Comparison of ENCODE assay signal across 1 cellular context in the genomic region with DNA sequence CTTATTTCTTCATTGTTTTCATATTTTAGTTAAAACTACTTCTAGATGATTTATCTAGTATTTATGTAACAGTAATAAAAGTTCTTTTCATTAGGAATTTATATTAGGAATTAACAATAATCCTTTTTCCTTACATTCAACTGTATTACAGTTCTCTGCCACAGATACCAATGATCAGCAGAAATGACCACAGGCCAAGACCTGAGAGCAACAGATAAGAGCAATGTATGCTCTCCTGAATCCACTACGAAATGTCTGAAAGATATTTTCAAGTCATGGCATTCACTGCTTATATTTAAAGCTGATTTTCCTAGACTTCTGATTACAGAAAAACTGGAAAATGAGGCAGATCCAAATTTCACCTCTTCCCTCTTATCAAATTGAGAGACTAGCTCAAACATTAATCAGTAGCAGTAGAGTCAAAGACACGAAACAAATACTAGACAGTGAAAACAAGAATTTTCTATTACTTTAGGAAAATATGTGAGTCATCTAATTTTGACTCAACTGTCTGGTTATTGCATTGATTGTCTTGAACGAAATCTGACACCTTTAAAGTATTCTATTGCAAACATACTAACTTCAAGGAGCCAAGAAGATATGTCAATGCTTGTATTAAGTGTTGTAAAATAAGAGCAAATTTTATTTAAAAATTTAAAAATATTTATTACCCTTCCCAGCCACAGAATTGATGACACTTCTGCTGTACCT.
TF ChIP-seq lines count a peak whose summit lies in the region.

No MANE protein-coding gene starts in this region.

TF ChIP-seq in endothelial cell of umbilical vein, 7 proteins besides CTCF, POLR2A, EP300 and RAD21:
- TF ChIP-seq POLR2AphosphoS5 (IDR thresholded peaks at IDR 0.05; ENCODE audit: insufficient read depth, low read depth, low read length) (no peak), EZH2 (IDR thresholded peaks at IDR 0.05; ENCODE audit: borderline replicate concordance, low read depth, low read length, severe bottlenecking) (no peak), FOS (IDR thresholded peaks at IDR 0.05; ENCODE audit: borderline replicate concordance, insufficient read depth, low read length) (peak; percentile 6)
- TF ChIP-seq, protein P1, sequence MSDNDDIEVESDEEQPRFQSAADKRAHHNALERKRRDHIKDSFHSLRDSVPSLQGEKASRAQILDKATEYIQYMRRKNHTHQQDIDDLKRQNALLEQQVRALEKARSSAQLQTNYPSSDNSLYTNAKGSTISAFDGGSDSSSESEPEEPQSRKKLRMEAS (IDR thresholded peaks at IDR 0.05; ENCODE audit: insufficient read depth, insufficient read length): no peak
